21 cellular contexts compared by ENCODE assay signal in genomic region chr12:88658009-88658408, GRCh38.
A peak's percentile ranks its signal among the peaks of the same experiment; 100 is the strongest.
DNase-seq lines count a peak whose midpoint lies in the region; ATAC-seq, FAIRE-seq and TF ChIP-seq lines count a peak whose summit lies in the region.
"Had no signal": no experiment of that assay in that cellular context is flagged by ENCODE, and none has a peak within 500 bp of the region (broad histone marks: within the 10 kb centered on the region; RNA-seq: fewer than 3 reads in every experiment).

No MANE protein-coding gene starts in this region.

- DNase-seq in AG10803 (ENCODE audit: low read depth) = peak; percentile 59
- DNase-seq in colonic mucosa = peak; percentile 24
- no peak for DNase-seq in keratinocyte (ENCODE audit: low read depth, low spot score)
- no peak for DNase-seq in stimulated activated naive CD8-positive, alpha-beta T cell treated with anti-CD3 and anti-CD28 coated beads, Interleukin-15, amount 100 ng/mL, for 72 hours
- no peak for DNase-seq in KBM-7
- DNase-seq in GM19238 (ENCODE audit: insufficient read length, low spot score) = no peak
- DNase-seq in RPMI8226 = no peak
- DNase-seq: activated CD8-positive, alpha-beta T cell treated with anti-CD3 and anti-CD28 coated beads for 36 hours; activated T-cell treated with anti-CD3 and anti-CD28 coated beads, Interleukin-2, amount 50 U/mL, for 4 hours; IMR-90; midbrain; NCI-H1048; NCI-H2171; stimulated activated CD4-positive, alpha-beta T cell treated with anti-CD3 and anti-CD28 coated beads, Interleukin-2, amount 100 ng/mL, for 48 hours; WERI-Rb-1 had no signal

- H3K27me3 ChIP-seq in colonic mucosa = no peaks in the 10 kb centered on the region
- H3K27me3 ChIP-seq in keratinocyte (ENCODE audit: control insufficient read depth, extremely low read depth, insufficient read depth, low read length) = no peaks in the 10 kb centered on the region
- H3K27me3 ChIP-seq: esophagus muscularis mucosa, neutrophil had no signal

- dilution Hi-C loops in keratinocyte (cut with MboI; ENCODE audit: extremely low pct_ligation_motif_present, low sequenced_read_pairs) = no loop called here

- no peak for ATAC-seq in stimulated activated naive CD8-positive, alpha-beta T cell treated with anti-CD3 and anti-CD28 coated beads, Interleukin-15, amount 100 ng/mL, for 72 hours
- ATAC-seq: activated CD8-positive, alpha-beta T cell treated with anti-CD3 and anti-CD28 coated beads for 36 hours; activated T-cell treated with anti-CD3 and anti-CD28 coated beads, Interleukin-2, amount 50 U/mL, for 4 hours had no signal

- no peaks in the 10 kb centered on the region for H3K4me1 Mint-ChIP-seq in stimulated activated naive CD8-positive, alpha-beta T cell treated with anti-CD3 and anti-CD28 coated beads, Interleukin-15, amount 100 ng/mL, for 72 hours
- H3K4me1 Mint-ChIP-seq: activated naive CD4-positive, alpha-beta T cell treated with anti-CD3 and anti-CD28 coated beads, Interleukin-2, amount 50 U/mL, for 24 hours had no signal

- H3K4me1 ChIP-seq in colonic mucosa (no peaks in the 10 kb centered on the region), keratinocyte (ENCODE audit: control insufficient read depth, extremely low read depth, insufficient read depth, low read length) (peaks cover 13% of the 10 kb centered on the region)

- H4K20me1 ChIP-seq in keratinocyte (ENCODE audit: control insufficient read depth, extremely low read depth, insufficient read depth, low read length) = no peaks in the 10 kb centered on the region

- TF ChIP-seq CTCF in AG10803 (conservative IDR thresholded peaks at IDR 0.05; ENCODE audit: low read length) = no peak
- TF ChIP-seq CTCF in colonic mucosa (IDR thresholded peaks at IDR 0.05) = no peak
- TF ChIP-seq CTCF in keratinocyte (optimal IDR thresholded peaks at IDR 0.05 in 1 of 3, IDR thresholded peaks at IDR 0.05 in 1 of 3, conservative IDR thresholded peaks at IDR 0.05 in 1 of 3; ENCODE audit: extremely low read depth in 1 of 3, insufficient read depth in 2 of 3, low read length in 3 of 3) = no peak

- H3K9ac ChIP-seq in colonic mucosa (ENCODE audit: low read depth in 2 of 2, low read length in 2 of 2) = no peak overlapping the region
- H3K9ac ChIP-seq in keratinocyte (ENCODE audit: control insufficient read depth, extremely low read depth, insufficient read depth, low read length) = peak overlapping the region; percentile 6

- H3K27ac Mint-ChIP-seq in stimulated activated naive CD8-positive, alpha-beta T cell treated with anti-CD3 and anti-CD28 coated beads, Interleukin-15, amount 100 ng/mL, for 72 hours = no peak overlapping the region
- H3K27ac Mint-ChIP-seq: activated CD8-positive, alpha-beta T cell treated with anti-CD3 and anti-CD28 coated beads for 36 hours; activated naive CD4-positive, alpha-beta T cell treated with anti-CD3 and anti-CD28 coated beads, Interleukin-2, amount 50 U/mL, for 24 hours; T-helper 1 cell treated with Interleukin-12 subunit alpha and Interleukin-12 subunit beta and Interleukin-4 antibody, amounts not matched to agents 30 μg/mL and 1 μg/mL, for 36 hours had no signal

- no peak overlapping the region for H3K4me3 Mint-ChIP-seq in stimulated activated naive CD8-positive, alpha-beta T cell treated with anti-CD3 and anti-CD28 coated beads, Interleukin-15, amount 100 ng/mL, for 72 hours
- H3K4me3 Mint-ChIP-seq: activated CD8-positive, alpha-beta T cell treated with anti-CD3 and anti-CD28 coated beads for 36 hours; activated naive CD4-positive, alpha-beta T cell treated with anti-CD3 and anti-CD28 coated beads, Interleukin-2, amount 50 U/mL, for 24 hours; activated T-cell treated with anti-CD3 and anti-CD28 coated beads, Interleukin-2, amount 50 U/mL, for 4 hours; T-helper 1 cell treated with Interleukin-12 subunit alpha and Interleukin-12 subunit beta and Interleukin-4 antibody, amounts not matched to agents 30 μg/mL and 1 μg/mL, for 36 hours had no signal

- no peaks in the 10 kb centered on the region for H3K9me1 ChIP-seq in keratinocyte (ENCODE audit: control insufficient read depth, extremely low read depth, insufficient read depth, low read length)

- H3K9me3 ChIP-seq in colonic mucosa = no peaks in the 10 kb centered on the region
- H3K9me3 ChIP-seq in keratinocyte (ENCODE audit: control insufficient read depth, low read depth, low read length) = no peaks in the 10 kb centered on the region
- H3K9me3 ChIP-seq: neutrophil had no signal

- H3K27ac ChIP-seq in colonic mucosa (no peak overlapping the region), keratinocyte (ENCODE audit: control insufficient read depth, insufficient read depth, low read length) (peak overlapping the region; percentile 55)
- H3K27ac ChIP-seq: esophagus muscularis mucosa, neutrophil, RWPE1, WERI-Rb-1 had no signal

- TF ChIP-seq RAD21 in Ishikawa (IDR thresholded peaks at IDR 0.05; ENCODE audit: low read depth) = no peak

- H3K4me3 ChIP-seq in AG10803 (ENCODE audit: low read length) (no peak overlapping the region), colonic mucosa (no peak overlapping the region), keratinocyte (ENCODE audit: control insufficient read depth in 2 of 3, extremely low read depth in 1 of 3, insufficient read depth in 2 of 3, low read depth in 1 of 3, low read length in 3 of 3) (peak overlapping the region in 1 of 3 experiments; percentile 23)
- H3K4me3 ChIP-seq: esophagus muscularis mucosa had no signal

- no peaks in the 10 kb centered on the region for H3K79me2 ChIP-seq in keratinocyte (ENCODE audit: control insufficient read depth, insufficient read depth, low read length)

- H3K9me3 Mint-ChIP-seq in stimulated activated naive CD8-positive, alpha-beta T cell treated with anti-CD3 and anti-CD28 coated beads, Interleukin-15, amount 100 ng/mL, for 72 hours = peaks cover 0 to 4% of the 10 kb centered on the region in 2 donors
- H3K9me3 Mint-ChIP-seq: activated CD8-positive, alpha-beta T cell treated with anti-CD3 and anti-CD28 coated beads for 36 hours; activated naive CD4-positive, alpha-beta T cell treated with anti-CD3 and anti-CD28 coated beads, Interleukin-2, amount 50 U/mL, for 24 hours; activated T-cell treated with anti-CD3 and anti-CD28 coated beads, Interleukin-2, amount 50 U/mL, for 4 hours; T-helper 1 cell treated with Interleukin-12 subunit alpha and Interleukin-12 subunit beta and Interleukin-4 antibody, amounts not matched to agents 30 μg/mL and 1 μg/mL, for 36 hours had no signal

- H3K36me3 ChIP-seq in colonic mucosa (no peaks in the 10 kb centered on the region), keratinocyte (ENCODE audit: control insufficient read depth in 2 of 2, extremely low read depth in 1 of 2, insufficient read depth in 2 of 2, low read length in 2 of 2) (no peaks in the 10 kb centered on the region)
- H3K36me3 ChIP-seq: esophagus muscularis mucosa, neutrophil, WERI-Rb-1 had no signal

- in situ Hi-C loops in KBM-7 (cut with MboI; ENCODE audit: low pct_unique_long_range_greater_than_20kb, low sequenced_read_pairs) = no loop called here

- no peak for TF ChIP-seq EP300 in Ishikawa (IDR thresholded peaks at IDR 0.05; ENCODE audit: borderline replicate concordance)

- H2AFZ ChIP-seq in keratinocyte (ENCODE audit: control insufficient read depth, low read length) = peak overlapping the region; percentile 62

- H3K27me3 Mint-ChIP-seq in stimulated activated naive CD8-positive, alpha-beta T cell treated with anti-CD3 and anti-CD28 coated beads, Interleukin-15, amount 100 ng/mL, for 72 hours = no peaks in the 10 kb centered on the region
- H3K27me3 Mint-ChIP-seq: activated CD8-positive, alpha-beta T cell treated with anti-CD3 and anti-CD28 coated beads for 36 hours had no signal

- intact Hi-C loops in colonic mucosa (cut with DNase I) = no loop called here

- FAIRE-seq in keratinocyte (lab: Jason Lieb, UNC) = peak; percentile 64

- peak overlapping the region; percentile 28 for H3K4me2 ChIP-seq in keratinocyte (ENCODE audit: control insufficient read depth, extremely low read depth, insufficient read depth, low read depth, low read length)

TF ChIP-seq in Ishikawa, 13 proteins besides CTCF, POLR2A, EP300 and RAD21:
- TF ChIP-seq REST (IDR thresholded peaks at IDR 0.05; ENCODE audit: low read depth) (no peak), NFIC (IDR thresholded peaks at IDR 0.05) (peak; percentile 74; the same call in 1 of the 2 replicates), TAF1 (IDR thresholded peaks at IDR 0.05; ENCODE audit: low read depth) (no peak)
- TF ChIP-seq, protein P1, sequence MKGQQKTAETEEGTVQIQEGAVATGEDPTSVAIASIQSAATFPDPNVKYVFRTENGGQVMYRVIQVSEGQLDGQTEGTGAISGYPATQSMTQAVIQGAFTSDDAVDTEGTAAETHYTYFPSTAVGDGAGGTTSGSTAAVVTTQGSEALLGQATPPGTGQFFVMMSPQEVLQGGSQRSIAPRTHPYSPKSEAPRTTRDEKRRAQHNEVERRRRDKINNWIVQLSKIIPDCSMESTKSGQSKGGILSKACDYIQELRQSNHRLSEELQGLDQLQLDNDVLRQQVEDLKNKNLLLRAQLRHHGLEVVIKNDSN (IDR thresholded peaks at IDR 0.05) = no peak
TF ChIP-seq in Ishikawa: peak in this region for 1.

Comparison
In these comparisons a context has a peak if more than half of its experiments do, and no peak if none do; other contexts are left out.
1. DNase-seq: peak in AG10803 (single experiment) and colonic mucosa (single experiment); none in keratinocyte (single experiment), stimulated activated naive CD8-positive, alpha-beta T cell treated with anti-CD3 and anti-CD28 coated beads, Interleukin-15, amount 100 ng/mL, for 72 hours (0 of 2), KBM-7 (single experiment), GM19238 (single experiment) and RPMI8226 (single experiment).